8 cellular contexts compared by ENCODE assay signal in the genomic region with DNA sequence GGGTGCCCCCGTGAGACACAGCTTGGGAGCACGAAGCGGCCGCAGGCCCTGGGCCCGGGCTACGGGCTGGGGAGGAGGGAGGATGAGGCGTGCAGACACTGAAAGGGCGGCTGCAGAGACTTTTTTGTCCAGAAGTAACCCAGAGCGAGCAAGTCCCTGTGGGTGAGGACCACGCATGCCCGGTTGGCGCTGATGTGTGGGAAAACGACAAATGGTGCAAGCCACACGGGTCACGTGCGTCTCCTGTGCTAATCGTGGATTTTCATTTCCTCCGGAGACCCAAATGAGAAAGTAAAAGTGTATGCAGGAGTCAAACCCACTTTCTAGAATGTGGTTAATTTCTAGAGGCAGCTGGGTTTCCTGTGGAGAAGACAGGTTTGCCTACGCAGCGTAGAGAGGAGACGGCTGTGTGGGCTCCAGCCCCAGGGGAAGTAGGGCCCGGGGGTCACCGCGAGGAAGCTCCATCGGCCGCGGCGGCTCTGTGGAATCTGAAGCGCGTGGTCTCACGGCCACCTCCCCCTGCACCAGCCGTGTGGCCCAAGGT. TPM values are rescaled to one million over a fixed set of nuclear protein-coding genes. Genes with fewer than 3 reads are reported as not detected.
DNase-seq lines count a peak whose midpoint lies in the region; ATAC-seq and TF ChIP-seq lines count a peak whose summit lies in the region.

No MANE protein-coding gene starts in this region.

- peak overlapping the region; percentile 5 to 87 (median 63) for H3K27ac Mint-ChIP-seq in IgD-negative memory B cell
- H3K27ac Mint-ChIP-seq in activated T-cell treated with anti-CD3 and anti-CD28 coated beads, Interleukin-2, amount 50 U/mL, for 72 hours = no peak overlapping the region
- H3K27ac Mint-ChIP-seq in natural killer cell treated with Interleukin-12 subunit alpha and Interleukin-12 subunit beta and Interleukin-15 and Interleukin-18, amount 100 ng/mL, for 72 hours = peak overlapping the region in 1 of 2 donors; percentile 76

- H4K20me1 ChIP-seq in BLaER1 treated with 17β-estradiol and CSF1 and Interleukin-3, amounts not matched to agents 10 nM and 100 nM = peaks cover 0 to 34% (median 19%) of the 10 kb centered on the region in 11 experiments; a peak in 15 of 22 replicates

- DNase-seq in activated T-cell treated with anti-CD3 and anti-CD28 coated beads, Interleukin-2, amount 50 U/mL, for 72 hours = peak; percentile 45 to 75
- DNase-seq in natural killer cell treated with Interleukin-12 subunit alpha and Interleukin-12 subunit beta and Interleukin-15 and Interleukin-18, amount 100 ng/mL, for 72 hours (ENCODE audit: low spot score) = peak; percentile 83
- no peak for DNase-seq in prostate gland (ENCODE audit: low spot score)
- no peak for DNase-seq in pons (ENCODE audit: low spot score)
- no peak for DNase-seq in HT-29 (ENCODE audit: low spot score)

- H3K4me2 ChIP-seq in BLaER1 treated with 17β-estradiol and CSF1 and Interleukin-3, amounts not matched to agents 10 nM and 100 nM = peak overlapping the region; percentile 76 to 95 (median 91)

- H3K4me3 ChIP-seq in BLaER1 treated with 17β-estradiol and CSF1 and Interleukin-3, amounts not matched to agents 10 nM and 100 nM = peak overlapping the region; percentile 25 to 63 (median 46)
- no peak overlapping the region for H3K4me3 ChIP-seq in prostate gland

- H3K36me3 ChIP-seq in BLaER1 treated with 17β-estradiol and CSF1 and Interleukin-3, amounts not matched to agents 10 nM and 100 nM = no peaks in the 10 kb centered on the region
- no peaks in the 10 kb centered on the region for H3K36me3 ChIP-seq in prostate gland

- H3K27ac ChIP-seq in BLaER1 treated with 17β-estradiol and CSF1 and Interleukin-3, amounts not matched to agents 10 nM and 100 nM = peak overlapping the region in 9 of 11 experiments; percentile 22 to 72 (median 58); a peak in 14 of 22 replicates
- H3K27ac ChIP-seq in prostate gland = no peak overlapping the region

- no peak for TF ChIP-seq POLR2A in prostate gland (IDR thresholded peaks at IDR 0.05)

- peak overlapping the region in 8 of 11 experiments; percentile 26 to 63 (median 52); a peak in 14 of 22 replicates for H3K9ac ChIP-seq in BLaER1 treated with 17β-estradiol and CSF1 and Interleukin-3, amounts not matched to agents 10 nM and 100 nM

- H3K4me3 Mint-ChIP-seq in IgD-negative memory B cell = peak overlapping the region; percentile 87 to 97 (median 93)
- H3K4me3 Mint-ChIP-seq in activated T-cell treated with anti-CD3 and anti-CD28 coated beads, Interleukin-2, amount 50 U/mL, for 72 hours = peak overlapping the region; percentile 72 to 81
- H3K4me3 Mint-ChIP-seq in natural killer cell treated with Interleukin-12 subunit alpha and Interleukin-12 subunit beta and Interleukin-15 and Interleukin-18, amount 100 ng/mL, for 72 hours = peak overlapping the region; percentile 62

- WGBS in prostate gland = 88% methylated on average over 31 of the region's 32 CpGs

- peaks cover 1 to 12% (median 6%) of the 10 kb centered on the region in 3 donors for H3K4me1 Mint-ChIP-seq in IgD-negative memory B cell
- peaks cover 20% of the 10 kb centered on the region for H3K4me1 Mint-ChIP-seq in activated T-cell treated with anti-CD3 and anti-CD28 coated beads, Interleukin-2, amount 50 U/mL, for 72 hours (ENCODE audit: low read depth)
- peaks cover 21 to 22% of the 10 kb centered on the region in 2 donors for H3K4me1 Mint-ChIP-seq in natural killer cell treated with Interleukin-12 subunit alpha and Interleukin-12 subunit beta and Interleukin-15 and Interleukin-18, amount 100 ng/mL, for 72 hours (ENCODE audit: low read depth in 2 of 2)

- peaks cover 29 to 53% (median 45%) of the 10 kb centered on the region in 10 experiments for H3K4me1 ChIP-seq in BLaER1 treated with 17β-estradiol and CSF1 and Interleukin-3, amounts not matched to agents 10 nM and 100 nM
- H3K4me1 ChIP-seq in prostate gland (replicated peaks) = no peaks in the 10 kb centered on the region

- no peaks in the 10 kb centered on the region; a peak in 1 of 22 replicates for H3K9me3 ChIP-seq in BLaER1 treated with 17β-estradiol and CSF1 and Interleukin-3, amounts not matched to agents 10 nM and 100 nM (replicated peaks in 1 of 11)
- H3K9me3 ChIP-seq in prostate gland = no peaks in the 10 kb centered on the region

- H3K36me3 Mint-ChIP-seq in IgD-negative memory B cell = no peaks in the 10 kb centered on the region
- peaks cover 0 to 4% of the 10 kb centered on the region in 2 donors for H3K36me3 Mint-ChIP-seq in activated T-cell treated with anti-CD3 and anti-CD28 coated beads, Interleukin-2, amount 50 U/mL, for 72 hours (ENCODE audit: insufficient read depth in 2 of 2)
- no peaks in the 10 kb centered on the region for H3K36me3 Mint-ChIP-seq in natural killer cell treated with Interleukin-12 subunit alpha and Interleukin-12 subunit beta and Interleukin-15 and Interleukin-18, amount 100 ng/mL, for 72 hours

- no peaks in the 10 kb centered on the region for H3K9me3 Mint-ChIP-seq in IgD-negative memory B cell
- no peaks in the 10 kb centered on the region for H3K9me3 Mint-ChIP-seq in activated T-cell treated with anti-CD3 and anti-CD28 coated beads, Interleukin-2, amount 50 U/mL, for 72 hours
- no peaks in the 10 kb centered on the region for H3K9me3 Mint-ChIP-seq in natural killer cell treated with Interleukin-12 subunit alpha and Interleukin-12 subunit beta and Interleukin-15 and Interleukin-18, amount 100 ng/mL, for 72 hours

- ATAC-seq in GM21360 (IDR thresholded peaks at IDR 0.05; ENCODE audit: unreplicated experiment) = peak; percentile 96
- peak; percentile 93 to 96 for ATAC-seq in activated T-cell treated with anti-CD3 and anti-CD28 coated beads, Interleukin-2, amount 50 U/mL, for 72 hours (replicated peaks in 1 of 2)
- peak; percentile 87 to 89 for ATAC-seq in natural killer cell treated with Interleukin-12 subunit alpha and Interleukin-12 subunit beta and Interleukin-15 and Interleukin-18, amount 100 ng/mL, for 72 hours

- H3K27me3 Mint-ChIP-seq in IgD-negative memory B cell = peaks cover 6% of the 10 kb centered on the region
- H3K27me3 Mint-ChIP-seq in activated T-cell treated with anti-CD3 and anti-CD28 coated beads, Interleukin-2, amount 50 U/mL, for 72 hours (ENCODE audit: low read depth) = no peaks in the 10 kb centered on the region
- H3K27me3 Mint-ChIP-seq in natural killer cell treated with Interleukin-12 subunit alpha and Interleukin-12 subunit beta and Interleukin-15 and Interleukin-18, amount 100 ng/mL, for 72 hours = peaks cover 48 to 52% of the 10 kb centered on the region in 2 donors

- no peak for TF ChIP-seq CTCF in prostate gland (IDR thresholded peaks at IDR 0.05)

- intact Hi-C loops in prostate gland (cut with DNase I) = no loop called here

- peaks cover 25 to 70% (median 47%) of the 10 kb centered on the region in 11 experiments for H3K27me3 ChIP-seq in BLaER1 treated with 17β-estradiol and CSF1 and Interleukin-3, amounts not matched to agents 10 nM and 100 nM
- no peaks in the 10 kb centered on the region for H3K27me3 ChIP-seq in prostate gland (replicated peaks; ENCODE audit: insufficient read depth)

RNA-seq across cellular contexts. Expression of gene DLL1, which starts 19.0 kb away (rescaled TPM):
- 0.10 TPM for polyA plus RNA-seq in IgD-negative memory B cell
- total RNA-seq in activated T-cell treated with anti-CD3 and anti-CD28 coated beads, Interleukin-2, amount 50 U/mL, for 72 hours = 1 to 10 TPM; 1.7 to 2.3 TPM
- under 1 TPM; 0.12 to 0.61 TPM for total RNA-seq in natural killer cell treated with Interleukin-12 subunit alpha and Interleukin-12 subunit beta and Interleukin-15 and Interleukin-18, amount 100 ng/mL, for 72 hours
- 10 to 100 TPM; 16.0 to 40.4 TPM for total RNA-seq in prostate gland
- 2.2 and 2.6 TPM in 2 replicates for total RNA-seq in HT-29 (2014; rRNA removed; shearing (Covaris generic))

RNA-seq across cellular contexts. Expression of gene FAM120B, which starts 34.7 kb away (rescaled TPM):
- polyA plus RNA-seq in IgD-negative memory B cell = 24.5 TPM
- total RNA-seq in activated T-cell treated with anti-CD3 and anti-CD28 coated beads, Interleukin-2, amount 50 U/mL, for 72 hours = 10 to 100 TPM; 17.2 to 23.2 TPM
- 10 to 100 TPM; 19.9 to 28.0 TPM for total RNA-seq in natural killer cell treated with Interleukin-12 subunit alpha and Interleukin-12 subunit beta and Interleukin-15 and Interleukin-18, amount 100 ng/mL, for 72 hours
- total RNA-seq in prostate gland = 10 to 100 TPM; 28.8 to 45.0 TPM
- total RNA-seq in HT-29 (2014; rRNA removed; shearing (Covaris generic)) = 6.9 and 7.4 TPM in 2 replicates

Comparison
In these comparisons a context has a peak if more than half of its experiments do, and no peak if none do; other contexts are left out.
1. H3K27ac ChIP-seq: peak in BLaER1 treated with 17β-estradiol and CSF1 and Interleukin-3, amounts not matched to agents 10 nM and 100 nM (9 of 11); none in prostate gland (0 of 2).
2. H3K4me3 ChIP-seq: peak in BLaER1 treated with 17β-estradiol and CSF1 and Interleukin-3, amounts not matched to agents 10 nM and 100 nM (10 of 10); none in prostate gland (0 of 2).
3. DNase-seq: peak in activated T-cell treated with anti-CD3 and anti-CD28 coated beads, Interleukin-2, amount 50 U/mL, for 72 hours (2 of 2) and natural killer cell treated with Interleukin-12 subunit alpha and Interleukin-12 subunit beta and Interleukin-15 and Interleukin-18, amount 100 ng/mL, for 72 hours (single experiment); none in prostate gland (single experiment), pons (single experiment) and HT-29 (single experiment).
4. Peak in every context shown above with its lines, with median percentiles within 50 percentile points of each other: ATAC-seq and H3K4me3 Mint-ChIP-seq.